Comparison of ENCODE assay signal across 9 cellular contexts in the genomic region with DNA sequence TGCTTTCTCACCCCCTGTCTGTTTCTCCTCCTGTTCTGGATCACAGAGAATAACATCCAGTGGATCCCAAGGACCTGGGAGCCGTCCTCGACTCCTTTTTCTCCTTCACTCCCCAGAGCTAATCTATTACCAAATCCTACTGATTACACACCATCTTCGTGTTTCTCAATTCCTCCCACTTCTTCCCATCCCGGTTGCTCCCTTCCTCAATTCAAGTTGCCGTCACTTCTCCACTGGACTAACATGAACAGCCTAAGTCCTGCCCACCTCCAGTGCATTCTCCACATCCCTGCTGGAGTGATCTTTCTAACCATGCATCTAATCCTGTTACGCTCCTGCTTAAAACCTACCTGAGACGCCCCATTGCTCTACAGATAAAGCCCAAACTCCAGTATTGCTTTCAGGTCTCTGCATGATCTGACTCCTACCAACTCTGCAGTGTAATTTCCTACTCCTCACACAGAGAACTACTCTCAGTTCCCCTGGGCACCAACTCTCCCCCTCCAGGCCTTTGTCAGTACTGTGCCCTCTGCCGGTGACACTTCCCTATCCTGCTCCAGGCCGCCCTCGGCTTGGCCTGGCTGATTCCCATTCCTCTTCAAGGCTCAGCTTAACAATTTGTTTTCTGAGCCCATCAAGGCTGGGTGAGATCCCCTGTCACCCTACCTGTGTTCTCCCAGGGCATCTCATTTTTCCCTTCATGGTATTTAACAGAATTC. TPM values are rescaled to one million over a fixed set of nuclear protein-coding genes. Genes with fewer than 3 reads are reported as not detected.
A peak's percentile ranks its signal among the peaks of the same experiment; 100 is the strongest.
DNase-seq lines count a peak whose midpoint lies in the region; ATAC-seq and TF ChIP-seq lines count a peak whose summit lies in the region.
"Had no signal": no experiment of that assay in that cellular context is flagged by ENCODE, and none has a peak within 500 bp of the region (broad histone marks: within the 10 kb centered on the region; RNA-seq: fewer than 3 reads in every experiment).

No MANE protein-coding gene starts in this region.

- H3K9me2 ChIP-seq in MM.1S (replicated peaks; ENCODE audit: insufficient read depth, low read length): no peaks in the 10 kb centered on the region

- WGBS in upper lobe of left lung, 2 donors: 50 to 78% methylated on average over 10 of the region's 10 CpGs

- peak overlapping the region; percentile 37 for H3K4me3 Mint-ChIP-seq in activated T-helper 1 cell treated with anti-CD3 and anti-CD28 coated beads, Interleukin-12 subunit alpha, Interleukin-12 subunit beta, Interleukin-2, Interleukin-4 antibody, amounts not matched to agents 30 ng/mL and 10 ng/mL and 1 ng/mL, durations not matched to agents 14 hours and 24 hours and 36 hours
- H3K4me3 Mint-ChIP-seq in immature natural killer cell: peak overlapping the region; percentile 52 to 77 (median 62)

- no peak overlapping the region for H3K4me2 ChIP-seq in MM.1S (ENCODE audit: low read depth, low read length)

- no peak overlapping the region for H3K4me3 ChIP-seq in GM12865 (ENCODE audit: low read depth, low read length)
- no peak overlapping the region for H3K4me3 ChIP-seq in MM.1S (ENCODE audit: low read length)
- peak overlapping the region in 1 of 4 donors; percentile 37 for H3K4me3 ChIP-seq in upper lobe of left lung
- no peak overlapping the region for H3K4me3 ChIP-seq in uterus
- H3K4me3 ChIP-seq: SK-N-MC had no signal

- no peak overlapping the region for H3K9ac ChIP-seq in MM.1S (ENCODE audit: low read length)

- H3F3A ChIP-seq in MM.1S (ENCODE audit: insufficient read depth, low read length): peaks cover 5% of the 10 kb centered on the region; the same call in 1 of the 2 replicates

- H3K36me3 ChIP-seq in MM.1S (replicated peaks; ENCODE audit: insufficient read depth, low read length) (no peaks in the 10 kb centered on the region), upper lobe of left lung (no peaks in the 10 kb centered on the region), uterus (no peaks in the 10 kb centered on the region)

- peaks cover 49% of the 10 kb centered on the region for H3K4me1 Mint-ChIP-seq in activated T-helper 1 cell treated with anti-CD3 and anti-CD28 coated beads, Interleukin-12 subunit alpha, Interleukin-12 subunit beta, Interleukin-2, Interleukin-4 antibody, amounts not matched to agents 30 ng/mL and 10 ng/mL and 1 ng/mL, durations not matched to agents 14 hours and 24 hours and 36 hours (ENCODE audit: low read depth)
- peaks cover 64 to 68% of the 10 kb centered on the region in 2 donors for H3K4me1 Mint-ChIP-seq in immature natural killer cell

- no peaks in the 10 kb centered on the region for H3K79me2 ChIP-seq in MM.1S (ENCODE audit: low read length)

- no peaks in the 10 kb centered on the region for H3K27me3 ChIP-seq in MM.1S (replicated peaks; ENCODE audit: insufficient read depth, low read length)
- no peaks in the 10 kb centered on the region for H3K27me3 ChIP-seq in upper lobe of left lung
- no peaks in the 10 kb centered on the region for H3K27me3 ChIP-seq in uterus

- no peaks in the 10 kb centered on the region for H3K9me3 Mint-ChIP-seq in activated T-helper 1 cell treated with anti-CD3 and anti-CD28 coated beads, Interleukin-12 subunit alpha, Interleukin-12 subunit beta, Interleukin-2, Interleukin-4 antibody, amounts not matched to agents 30 ng/mL and 10 ng/mL and 1 ng/mL, durations not matched to agents 14 hours and 24 hours and 36 hours
- peaks cover 5 to 36% (median 19%) of the 10 kb centered on the region in 6 donors for H3K9me3 Mint-ChIP-seq in immature natural killer cell

- 0 out of 2 replicates have a peak overlapping the region, but pooled peaks have one; percentile 4 for H2AFZ ChIP-seq in MM.1S (ENCODE audit: low read length)

- H3K4me1 ChIP-seq in MM.1S (ENCODE audit: low read length) (peaks cover 20% of the 10 kb centered on the region), upper lobe of left lung (peaks cover 7 to 29% (median 22%) of the 10 kb centered on the region in 4 donors), uterus (no peaks in the 10 kb centered on the region)

- H3K9me3 ChIP-seq in MM.1S (replicated peaks; ENCODE audit: insufficient read depth, low read length): no peaks in the 10 kb centered on the region
- H3K9me3 ChIP-seq in upper lobe of left lung: no peaks in the 10 kb centered on the region
- H3K9me3 ChIP-seq in uterus: no peaks in the 10 kb centered on the region

- intact Hi-C loops in activated T-helper 1 cell treated with anti-CD3 and anti-CD28 coated beads, Interleukin-12 subunit alpha, Interleukin-12 subunit beta, Interleukin-2, Interleukin-4 antibody, amounts not matched to agents 30 ng/mL and 10 ng/mL and 1 ng/mL, durations not matched to agents 14 hours and 24 hours and 36 hours (cut with micrococcal nuclease): no loop called here
- intact Hi-C loops in uterus (cut with DNase I; ENCODE audit: low total_unique reads): no loop called here

- DNase-seq in GM12865 (ENCODE audit: low read depth) (peak; percentile 72), MM.1S (peak; percentile 73), immature natural killer cell (no peak), upper lobe of left lung (peak in 1 of 2 donors; percentile 73), uterus (no peak)
- DNase-seq in activated T-helper 1 cell treated with anti-CD3 and anti-CD28 coated beads, Interleukin-12 subunit alpha, Interleukin-12 subunit beta, Interleukin-2, Interleukin-4 antibody, amounts not matched to agents 30 ng/mL and 10 ng/mL and 1 ng/mL, durations not matched to agents 14 hours and 24 hours and 36 hours (ENCODE audit: low spot score): no peak
- no peak for DNase-seq in stimulated activated CD4-positive, alpha-beta T cell treated with anti-CD3 and anti-CD28 coated beads, Interleukin-12 subunit alpha, Interleukin-12 subunit beta, amount 100 ng/mL, for 4 hours

- TF ChIP-seq CTCF in GM12865 (IDR thresholded peaks at IDR 0.05; ENCODE audit: insufficient read depth, low read depth, low read length, missing control alignments) (peak; percentile 50), MM.1S (IDR thresholded peaks at IDR 0.05; ENCODE audit: low read length) (peak; percentile 88), upper lobe of left lung (IDR thresholded peaks at IDR 0.05) (peak in 5 of 6 experiments; percentile 37 to 62 (median 52)), uterus (IDR thresholded peaks at IDR 0.05) (peak in 2 of 4 experiments; percentile 13 to 17)

- no peaks in the 10 kb centered on the region for H4K20me1 ChIP-seq in MM.1S (ENCODE audit: insufficient read depth, low read length)

- TF ChIP-seq POLR2A in upper lobe of left lung (IDR thresholded peaks at IDR 0.05) (peak in 1 of 4 donors; percentile 19), uterus (IDR thresholded peaks at IDR 0.05) (no peak)

- TF ChIP-seq EP300 in upper lobe of left lung (IDR thresholded peaks at IDR 0.05): no peak

- H3K27ac ChIP-seq in MM.1S (ENCODE audit: low read length) (no peak overlapping the region), upper lobe of left lung (no peak overlapping the region), uterus (no peak overlapping the region)
- H3K27ac ChIP-seq: SK-N-MC had no signal

- H3K27me3 Mint-ChIP-seq in activated T-helper 1 cell treated with anti-CD3 and anti-CD28 coated beads, Interleukin-12 subunit alpha, Interleukin-12 subunit beta, Interleukin-2, Interleukin-4 antibody, amounts not matched to agents 30 ng/mL and 10 ng/mL and 1 ng/mL, durations not matched to agents 14 hours and 24 hours and 36 hours (ENCODE audit: insufficient read depth): peaks cover 41% of the 10 kb centered on the region
- H3K27me3 Mint-ChIP-seq in immature natural killer cell (ENCODE audit: low read depth in 3 of 3): peaks cover 7 to 34% (median 33%) of the 10 kb centered on the region in 3 donors

- peak; percentile 81 for ATAC-seq in GM21825 (IDR thresholded peaks at IDR 0.05; ENCODE audit: unreplicated experiment)
- peak; percentile 82 for ATAC-seq in upper lobe of left lung (ENCODE audit: low FRiP score in 2 of 2)

- peaks cover 3% of the 10 kb centered on the region for H3K36me3 Mint-ChIP-seq in activated T-helper 1 cell treated with anti-CD3 and anti-CD28 coated beads, Interleukin-12 subunit alpha, Interleukin-12 subunit beta, Interleukin-2, Interleukin-4 antibody, amounts not matched to agents 30 ng/mL and 10 ng/mL and 1 ng/mL, durations not matched to agents 14 hours and 24 hours and 36 hours (ENCODE audit: low read depth)
- H3K36me3 Mint-ChIP-seq in immature natural killer cell: peaks cover 33 to 36% (median 34%) of the 10 kb centered on the region in 3 donors

- H3K27ac Mint-ChIP-seq in activated T-helper 1 cell treated with anti-CD3 and anti-CD28 coated beads, Interleukin-12 subunit alpha, Interleukin-12 subunit beta, Interleukin-2, Interleukin-4 antibody, amounts not matched to agents 30 ng/mL and 10 ng/mL and 1 ng/mL, durations not matched to agents 14 hours and 24 hours and 36 hours: peak overlapping the region; percentile 44
- H3K27ac Mint-ChIP-seq in immature natural killer cell: peak overlapping the region in 5 of 6 donors; percentile 47 to 93 (median 70)

RNA-seq across cellular contexts. Expression of a gene that starts 2.4 kb away (rescaled TPM):
- total RNA-seq in activated T-helper 1 cell treated with anti-CD3 and anti-CD28 coated beads, Interleukin-12 subunit alpha, Interleukin-12 subunit beta, Interleukin-2, Interleukin-4 antibody, amounts not matched to agents 30 ng/mL and 10 ng/mL and 1 ng/mL, durations not matched to agents 14 hours and 24 hours and 36 hours: 0.49 and 0.69 TPM in 2 replicates
- 10 to 100 TPM in 1 of 3 donors, 1 to 10 TPM in 2; 4.0 to 17.1 (median 6.9) TPM for polyA plus RNA-seq in immature natural killer cell
- 10 to 100 TPM in 5 of 6 donors, 1 to 10 TPM in 1; 4.1 to 50.3 (median 27.6) TPM for total RNA-seq in upper lobe of left lung
- total RNA-seq in uterus: 1 to 10 TPM in 2 of 4 donors, under 1 TPM in 1, not detected in 1; 0.28 to 3.2 (median 1.1) TPM

RNA-seq across cellular contexts. Expression of a gene that starts 26.9 kb away (rescaled TPM):
- not detected in 2 replicates for total RNA-seq in activated T-helper 1 cell treated with anti-CD3 and anti-CD28 coated beads, Interleukin-12 subunit alpha, Interleukin-12 subunit beta, Interleukin-2, Interleukin-4 antibody, amounts not matched to agents 30 ng/mL and 10 ng/mL and 1 ng/mL, durations not matched to agents 14 hours and 24 hours and 36 hours
- polyA plus RNA-seq in immature natural killer cell: 100 to 1,000 TPM; 234 to 442 (median 407) TPM
- total RNA-seq in upper lobe of left lung (1 to 10 TPM; 1.8 to 5.2 (median 3.0) TPM), uterus (1 to 10 TPM in 1 of 4 donors, under 1 TPM in 1, not detected in 2; 0.21 to 1.1 TPM)

RNA-seq across cellular contexts. Expression of a gene that starts 33.4 kb away (rescaled TPM):
- total RNA-seq in activated T-helper 1 cell treated with anti-CD3 and anti-CD28 coated beads, Interleukin-12 subunit alpha, Interleukin-12 subunit beta, Interleukin-2, Interleukin-4 antibody, amounts not matched to agents 30 ng/mL and 10 ng/mL and 1 ng/mL, durations not matched to agents 14 hours and 24 hours and 36 hours: not detected in 2 replicates
- polyA plus RNA-seq in immature natural killer cell: not detected
- total RNA-seq in upper lobe of left lung (under 1 TPM in 1 of 6 donors, not detected in 5; 0.34 TPM), uterus (under 1 TPM in 1 of 4 donors, not detected in 3; 0.37 TPM)

RNA-seq across cellular contexts. Expression of a gene that starts 48.3 kb away (rescaled TPM):
- 22.4 and 23.4 TPM in 2 replicates for total RNA-seq in activated T-helper 1 cell treated with anti-CD3 and anti-CD28 coated beads, Interleukin-12 subunit alpha, Interleukin-12 subunit beta, Interleukin-2, Interleukin-4 antibody, amounts not matched to agents 30 ng/mL and 10 ng/mL and 1 ng/mL, durations not matched to agents 14 hours and 24 hours and 36 hours
- polyA plus RNA-seq in immature natural killer cell: 100 to 1,000 TPM; 120 to 160 (median 122) TPM
- total RNA-seq in upper lobe of left lung (10 to 100 TPM; 59.1 to 96.8 (median 79.9) TPM), uterus (100 to 1,000 TPM in 1 of 4 donors, 10 to 100 TPM in 3; 15.6 to 121 (median 50.8) TPM)

Comparison
In these comparisons a context has a peak if more than half of its experiments do, and no peak if none do; other contexts are left out.
1. DNase-seq: peak in GM12865 (single experiment) and MM.1S (single experiment); none in activated T-helper 1 cell treated with anti-CD3 and anti-CD28 coated beads, Interleukin-12 subunit alpha, Interleukin-12 subunit beta, Interleukin-2, Interleukin-4 antibody, amounts not matched to agents 30 ng/mL and 10 ng/mL and 1 ng/mL, durations not matched to agents 14 hours and 24 hours and 36 hours (single experiment), immature natural killer cell (0 of 3), stimulated activated CD4-positive, alpha-beta T cell treated with anti-CD3 and anti-CD28 coated beads, Interleukin-12 subunit alpha, Interleukin-12 subunit beta, amount 100 ng/mL, for 4 hours (single experiment) and uterus (0 of 2).